Comparison of ENCODE assay signal across 1 cellular context in genomic region chr2:73828818-73829570, GRCh38.
A peak's percentile ranks its signal among the peaks of the same experiment; 100 is the strongest.
TF ChIP-seq lines count a peak whose summit lies in the region.

Gene STAMBP, plus strand, starts transcription at chr2:73828961. Its CDS starts 1,896 bp downstream, at chr2:73830857.

TF ChIP-seq in HepG2, 621 proteins besides CTCF, POLR2A, EP300 and RAD21 (continued from another document and continues in another):
- TF ChIP-seq ZBTB38 (CRISPR knock-in tag; IDR thresholded peaks at IDR 0.05), result peak; percentile 70; the same call in 1 of the 2 replicates
- no peak for TF ChIP-seq PRDM4 (CRISPR knock-in tag; IDR thresholded peaks at IDR 0.05; ENCODE audit: borderline replicate concordance)
- peak; percentile 65; the same call in 1 of the 2 replicates for TF ChIP-seq STAT5B (CRISPR knock-in tag; IDR thresholded peaks at IDR 0.05)
- peak; percentile 81; the same call in 1 of the 2 replicates for TF ChIP-seq MEIS2 (CRISPR knock-in tag; IDR thresholded peaks at IDR 0.05)
- TF ChIP-seq ZBTB25 (CRISPR knock-in tag; IDR thresholded peaks at IDR 0.05), result no peak
- 0 out of 2 replicates have a peak, but pooled peaks have one; percentile 16 for TF ChIP-seq TFE3 (CRISPR knock-in tag; IDR thresholded peaks at IDR 0.05)
- TF ChIP-seq GRHL1 (CRISPR knock-in tag; conservative IDR thresholded peaks at IDR 0.05), result no peak
- no peak for TF ChIP-seq TRIM22 (IDR thresholded peaks at IDR 0.05)
- TF ChIP-seq ETV6 (CRISPR knock-in tag; conservative IDR thresholded peaks at IDR 0.05), result no peak
- 0 out of 2 replicates have a peak, but pooled peaks have one; percentile 72 for TF ChIP-seq ZNF451 (CRISPR knock-in tag; IDR thresholded peaks at IDR 0.05)
- peak; percentile 79; the same call in 1 of the 2 replicates for TF ChIP-seq KMT2A (CRISPR knock-in tag; IDR thresholded peaks at IDR 0.05)
- TF ChIP-seq CHCHD3 (CRISPR knock-in tag; IDR thresholded peaks at IDR 0.05), result no peak
- TF ChIP-seq ZNF782 (CRISPR knock-in tag; IDR thresholded peaks at IDR 0.05; ENCODE audit: borderline replicate concordance), result peak; percentile 66; the same call in 1 of the 2 replicates
- TF ChIP-seq HCFC1 (IDR thresholded peaks at IDR 0.05; ENCODE audit: low read depth, low read length), result peak; percentile 73; the same call in 1 of the 2 replicates
- TF ChIP-seq MBD4 (IDR thresholded peaks at IDR 0.05; ENCODE audit: borderline replicate concordance, low read length), result no peak
- peak; percentile 73 for TF ChIP-seq NR2C2 (CRISPR knock-in tag; IDR thresholded peaks at IDR 0.05; ENCODE audit: borderline replicate concordance)
- no peak for TF ChIP-seq AFF4 (CRISPR knock-in tag; IDR thresholded peaks at IDR 0.05)
- no peak for TF ChIP-seq FOSL1 (CRISPR knock-in tag; IDR thresholded peaks at IDR 0.05; ENCODE audit: borderline replicate concordance)
- no peak for TF ChIP-seq PPARG (CRISPR knock-in tag; conservative IDR thresholded peaks at IDR 0.05)
- peak; percentile 72 for TF ChIP-seq PITX1 (CRISPR knock-in tag; IDR thresholded peaks at IDR 0.05)
- TF ChIP-seq ZNF234 (CRISPR knock-in tag; conservative IDR thresholded peaks at IDR 0.05), result no peak
- no peak for TF ChIP-seq FOXJ3 (CRISPR knock-in tag; IDR thresholded peaks at IDR 0.05; ENCODE audit: borderline replicate concordance)
- TF ChIP-seq ZNF362 (CRISPR knock-in tag; IDR thresholded peaks at IDR 0.05; ENCODE audit: borderline replicate concordance), result no peak; the same call in 1 of the 2 replicates
- TF ChIP-seq AHDC1 (CRISPR knock-in tag; IDR thresholded peaks at IDR 0.05; ENCODE audit: borderline replicate concordance), result no peak
- no peak for TF ChIP-seq CBFB (CRISPR knock-in tag; IDR thresholded peaks at IDR 0.05)
- TF ChIP-seq NR2F2 (IDR thresholded peaks at IDR 0.05; ENCODE audit: borderline replicate concordance, low read depth), result no peak
- TF ChIP-seq ZNF326 (CRISPR knock-in tag; IDR thresholded peaks at IDR 0.05; ENCODE audit: borderline replicate concordance), result no peak
- no peak for TF ChIP-seq ZNF577 (CRISPR knock-in tag; IDR thresholded peaks at IDR 0.05; ENCODE audit: borderline replicate concordance, low read depth)
- no peak for TF ChIP-seq MLXIP (CRISPR knock-in tag; IDR thresholded peaks at IDR 0.05; ENCODE audit: borderline replicate concordance)
- peak; percentile 50; the same call in 1 of the 2 replicates for TF ChIP-seq TBX3 (IDR thresholded peaks at IDR 0.05; ENCODE audit: borderline replicate concordance)
- TF ChIP-seq ZNF784 (CRISPR knock-in tag; IDR thresholded peaks at IDR 0.05; ENCODE audit: borderline replicate concordance), result no peak
